In genomic region chr3:127790580-127791183, GRCh38 we compare ENCODE assay signal across 11 cellular contexts. TPM values are rescaled to one million over a fixed set of nuclear protein-coding genes. Genes with fewer than 3 reads are reported as not detected.
DNase-seq lines count a peak whose midpoint lies in the region; ATAC-seq, FAIRE-seq and TF ChIP-seq lines count a peak whose summit lies in the region.
"Had no signal": no experiment of that assay in that cellular context is flagged by ENCODE, and none has a peak within 500 bp of the region (broad histone marks: within the 10 kb centered on the region; RNA-seq: fewer than 3 reads in every experiment).

No MANE protein-coding gene starts in this region.

- WGBS in GM12878 (ENCODE audit: insufficient coverage, insufficient replicate concordance, low lambda C conversion rate, missing lambda C conversion rate) = 96% methylated on average over 16 of the region's 16 CpGs

- no peak overlapping the region for H3K4me3 Mint-ChIP-seq in osteocyte (ENCODE audit: unreplicated experiment)
- H3K4me3 Mint-ChIP-seq in activated T-cell treated with anti-CD3 and anti-CD28 coated beads, Interleukin-2, amount 50 U/mL, for 24 hours = no peak overlapping the region
- H3K4me3 Mint-ChIP-seq: naive B cell, T-cell had no signal

- H3K4me1 ChIP-seq in BLaER1 treated with 17β-estradiol and CSF1 and Interleukin-3, amounts not matched to agents 10 nM and 100 nM = peaks cover 24 to 34% (median 30%) of the 10 kb centered on the region in 10 experiments
- H3K4me1 ChIP-seq in GM12878 (ENCODE audit: control insufficient read depth, insufficient read depth, low read length) = peaks cover 13% of the 10 kb centered on the region

- no peaks in the 10 kb centered on the region for H3K36me3 ChIP-seq in BLaER1 treated with 17β-estradiol and CSF1 and Interleukin-3, amounts not matched to agents 10 nM and 100 nM
- peaks cover 7 to 9% of the 10 kb centered on the region in 2 experiments for H3K36me3 ChIP-seq in GM12878 (ENCODE audit: control insufficient read depth in 2 of 2, insufficient read depth in 2 of 2, low read length in 1 of 2)

- peak; percentile 33 for ATAC-seq in GM12878

- CTCF ChIA-PET in GM12878 (lab: Yijun Ruan, JAX) = interaction anchor here (0.6 to 4.4 kb wide), 33 partner anchors 8 to 343 kb away, joined by 3 to 46 read pairs (median 4); partner anchors contain the start of gene MGLL

- TF ChIP-seq POLR2A in GM12878 (IDR thresholded peaks at IDR 0.05; ENCODE audit: low read depth, low read length) = no peak

- H3K9me3 ChIP-seq in BLaER1 treated with 17β-estradiol and CSF1 and Interleukin-3, amounts not matched to agents 10 nM and 100 nM (replicated peaks in 1 of 11) = 0 out of 22 replicates have a peak, but pooled peaks cover 0 to 5% (median 0%) of the 10 kb centered on the region in 11 experiments
- H3K9me3 ChIP-seq in GM12878 (replicated peaks; ENCODE audit: control insufficient read depth, insufficient read depth, low read length) = no peaks in the 10 kb centered on the region

- H3K4me1 Mint-ChIP-seq in osteocyte (ENCODE audit: unreplicated experiment) = peaks cover 79% of the 10 kb centered on the region
- peaks cover 4% of the 10 kb centered on the region for H3K4me1 Mint-ChIP-seq in activated T-cell treated with anti-CD3 and anti-CD28 coated beads, Interleukin-2, amount 50 U/mL, for 24 hours (ENCODE audit: low read depth)
- H3K4me1 Mint-ChIP-seq: naive B cell had no signal

- peak overlapping the region; percentile 90 for H3K27ac Mint-ChIP-seq in osteocyte (ENCODE audit: unreplicated experiment)
- H3K27ac Mint-ChIP-seq in activated T-cell treated with anti-CD3 and anti-CD28 coated beads, Interleukin-2, amount 50 U/mL, for 24 hours = no peak overlapping the region
- H3K27ac Mint-ChIP-seq: naive B cell, T-cell had no signal

- RAD21 ChIA-PET in GM12878 (lab: Charles Lee; ENCODE audit: unreplicated experiment) = interaction anchor here (0.6 to 4.1 kb wide), 23 partner anchors 10 to 333 kb away, joined by 3 to 33 read pairs (median 4); partner anchors contain the start of gene MGLL

- H3K27me3 Mint-ChIP-seq in osteocyte (ENCODE audit: unreplicated experiment) = no peaks in the 10 kb centered on the region
- H3K27me3 Mint-ChIP-seq in activated T-cell treated with anti-CD3 and anti-CD28 coated beads, Interleukin-2, amount 50 U/mL, for 24 hours = peaks cover 17% of the 10 kb centered on the region

- POLR2A ChIA-PET in GM12878 (lab: Charles Lee) = interaction anchor here (0.6 to 2.1 kb wide), 5 partner anchors 17 to 918 kb away, joined by 3 to 12 read pairs (median 3); partner anchors contain the start of gene MGLL

- H3K9ac ChIP-seq in BLaER1 treated with 17β-estradiol and CSF1 and Interleukin-3, amounts not matched to agents 10 nM and 100 nM = peak overlapping the region in 2 of 11 experiments; percentile 13; a peak in 3 of 22 replicates
- H3K9ac ChIP-seq in GM12878 (ENCODE audit: control insufficient read depth, insufficient read depth, low read length) = no peak overlapping the region

- SMC1A ChIA-PET in GM12878 (lab: Charles Lee; ENCODE audit: uncharacterized antibody, unreplicated experiment) = interaction anchor here (0.8 to 4.9 kb wide), 22 partner anchors 9 to 279 kb away, joined by 3 to 31 read pairs (median 6); partner anchors contain the start of gene MGLL

- in situ Hi-C loops in GM12878 (cut with MboI) = no loop called here

- intact Hi-C loops in GM12878 (cut with micrococcal nuclease; ENCODE audit: unreplicated experiment) = loop anchor here (2.0 kb wide), 1 partner anchor 180 kb away; no protein-coding TSS in a partner anchor

- DNase-seq in HFF-Myc (ENCODE audit: extremely low read depth, low read depth) (no peak), GM12878 (ENCODE audit: low read depth, low spot score) (no peak), osteocyte (ENCODE audit: extremely low spot score, unreplicated experiment) (no peak), NCI-H2171 treated with DMSO at 0.1 percent for 48 hours (lab: John Stamatoyannopoulos, UW) (no peak), T1000 (lab: John Stamatoyannopoulos, UW) (no peak), putamen (ENCODE audit: low spot score) (no peak)
- no peak for DNase-seq in activated T-cell treated with anti-CD3 and anti-CD28 coated beads, Interleukin-2, amount 50 U/mL, for 24 hours
- DNase-seq: activated gamma-delta T cell, naive B cell had no signal

- no peak overlapping the region; a peak in 1 of 22 replicates for H3K27ac ChIP-seq in BLaER1 treated with 17β-estradiol and CSF1 and Interleukin-3, amounts not matched to agents 10 nM and 100 nM
- no peak overlapping the region for H3K27ac ChIP-seq in GM12878 (ENCODE audit: control insufficient read depth, insufficient read depth)

- no peak for TF ChIP-seq CTCF in HFF-Myc (IDR thresholded peaks at IDR 0.05; ENCODE audit: low read depth, low read length, missing control alignments)
- no peak for TF ChIP-seq CTCF in GM12878 (IDR thresholded peaks at IDR 0.05 in 2 of 3, conservative IDR thresholded peaks at IDR 0.05 in 1 of 3; ENCODE audit: control insufficient read depth in 2 of 3, extremely low read depth in 1 of 3, insufficient read depth in 1 of 3, low read depth in 3 of 3, low read length in 3 of 3)
- TF ChIP-seq CTCF in osteocyte (IDR thresholded peaks at IDR 0.05) = no peak

- no peak for TF ChIP-seq EP300 in GM12878 (IDR thresholded peaks at IDR 0.05; ENCODE audit: borderline replicate concordance in 1 of 2, control insufficient read depth in 1 of 2, low read depth in 2 of 2, low read length in 2 of 2)

- no peak overlapping the region for H3K4me3 ChIP-seq in BLaER1 treated with 17β-estradiol and CSF1 and Interleukin-3, amounts not matched to agents 10 nM and 100 nM
- H3K4me3 ChIP-seq in HFF-Myc (replicated peaks; ENCODE audit: low read depth, low read length) (peak overlapping the region; percentile 10; the same call in 1 of the 2 replicates), GM12878 (no peak overlapping the region)

- H3K36me3 Mint-ChIP-seq in osteocyte (ENCODE audit: unreplicated experiment) = peaks cover 16% of the 10 kb centered on the region
- no peaks in the 10 kb centered on the region for H3K36me3 Mint-ChIP-seq in activated T-cell treated with anti-CD3 and anti-CD28 coated beads, Interleukin-2, amount 50 U/mL, for 24 hours (ENCODE audit: low read depth)
- H3K36me3 Mint-ChIP-seq: naive B cell, T-cell had no signal

- no TSS peak for BruUV-seq in GM12878 (replicated peaks; lab: Mats Ljungman, UMichigan)

- peaks cover 0 to 5% (median 0%) of the 10 kb centered on the region in 11 experiments; a peak in 1 of 22 replicates for H4K20me1 ChIP-seq in BLaER1 treated with 17β-estradiol and CSF1 and Interleukin-3, amounts not matched to agents 10 nM and 100 nM
- H4K20me1 ChIP-seq in GM12878 (ENCODE audit: control insufficient read depth, insufficient read depth) = no peaks in the 10 kb centered on the region

- H3K27me3 ChIP-seq in BLaER1 treated with 17β-estradiol and CSF1 and Interleukin-3, amounts not matched to agents 10 nM and 100 nM = no peaks in the 10 kb centered on the region
- H3K27me3 ChIP-seq in GM12878 (replicated peaks in 1 of 2; ENCODE audit: control insufficient read depth in 2 of 2, insufficient read depth in 2 of 2, low read length in 1 of 2) = no peaks in the 10 kb centered on the region

- no peaks in the 10 kb centered on the region for H3K9me3 Mint-ChIP-seq in osteocyte (ENCODE audit: unreplicated experiment)
- H3K9me3 Mint-ChIP-seq in activated T-cell treated with anti-CD3 and anti-CD28 coated beads, Interleukin-2, amount 50 U/mL, for 24 hours = no peaks in the 10 kb centered on the region
- H3K9me3 Mint-ChIP-seq: T-cell had no signal

- H2AFZ ChIP-seq in GM12878 (ENCODE audit: control insufficient read depth, low read depth, low read length) = no peak overlapping the region

- TF ChIP-seq RAD21 in GM12878 (IDR thresholded peaks at IDR 0.05; ENCODE audit: insufficient read depth, low read depth, low read length) = no peak

- H3K4me2 ChIP-seq in BLaER1 treated with 17β-estradiol and CSF1 and Interleukin-3, amounts not matched to agents 10 nM and 100 nM = peak overlapping the region; percentile 40 to 78 (median 63)
- no peak overlapping the region for H3K4me2 ChIP-seq in GM12878 (ENCODE audit: control insufficient read depth, insufficient read depth)

- H3K79me2 ChIP-seq in GM12878 (ENCODE audit: control insufficient read depth, insufficient read depth, low read length) = no peaks in the 10 kb centered on the region; the same call in 1 of the 2 replicates

- FAIRE-seq in GM12878 (lab: Jason Lieb, UNC) = no peak

TF ChIP-seq in GM12878, 131 proteins besides CTCF, POLR2A, EP300 and RAD21 (continues in another document):
- no peak for TF ChIP-seq HDGF (IDR thresholded peaks at IDR 0.05)
- no peak for TF ChIP-seq BMI1 (IDR thresholded peaks at IDR 0.05; ENCODE audit: borderline replicate concordance)
- no peak for TF ChIP-seq YBX1 (IDR thresholded peaks at IDR 0.05)
- TF ChIP-seq SIX5 (IDR thresholded peaks at IDR 0.05; ENCODE audit: low read depth, low read length, severe bottlenecking) = no peak
- TF ChIP-seq NFYA (IDR thresholded peaks at IDR 0.05; ENCODE audit: borderline replicate concordance, low read depth, low read length) = no peak
- no peak for TF ChIP-seq SRF (IDR thresholded peaks at IDR 0.05; ENCODE audit: low read depth in 2 of 2, low read length in 2 of 2)

RNA-seq across cellular contexts. Expression of gene MGLL, which starts 31.6 kb away (rescaled TPM):
- 159 and 160 TPM in 2 replicates for total RNA-seq in GM12878 (2013; cell fraction: nucleolus; rRNA removed)
- total RNA-seq in GM12878 (2014; rRNA removed) (70.6 and 76.8 TPM in 2 replicates), GM12878 (2014; rRNA removed; fragmentation: Illumina TruSeq; extraction: Trizol) (40.5 and 44.9 TPM in 2 replicates), GM12878 (2021) (103 and 112 TPM in 2 replicates), osteocyte (102 and 112 TPM in 2 replicates)
- 27.7 TPM for polyA plus RNA-seq in GM12878 (2011; ENCODE audit: low read depth)
- polyA plus RNA-seq in GM12878 (2011; rRNA removed) (35.1 and 70.0 TPM in 2 replicates), GM12878 (2014; fragmentation: Illumina TruSeq; extraction: Trizol) (41.3 and 72.2 TPM in 2 replicates), GM12878 (2014; fragmentation: Nextera tagmentation; extraction: Ambion mirVana) (10 to 100 TPM; 49.1 to 73.6 TPM), GM12878 (2014; rRNA removed) (65.1 and 74.2 TPM in 2 replicates), GM12878 (2016; fragmentation: Nextera tagmentation; extraction: Ambion mirVana) (100 to 1,000 TPM; 170 to 177 TPM)
- 57.3 and 68.0 TPM in 2 replicates for polyA plus RNA-seq in GM12878 (2011; cell fraction: cytosol; rRNA removed)
- polyA plus RNA-seq in GM12878 (2011; cell fraction: nucleus; rRNA removed) = 69.0 and 72.8 TPM in 2 replicates
- 39.3 and 54.1 TPM in 2 replicates for polyA plus RNA-seq in GM12878 (2012)
- polyA minus RNA-seq in GM12878 (2011; rRNA and poly(A)+ RNA removed) = 66.8 and 76.8 TPM in 2 replicates
- 23.4 and 24.0 TPM in 2 replicates for polyA minus RNA-seq in GM12878 (2011; cell fraction: cytosol; rRNA and poly(A)+ RNA removed)
- polyA minus RNA-seq in GM12878 (2011; cell fraction: nucleus; rRNA and poly(A)+ RNA removed) = 47.8 and 90.9 TPM in 2 replicates
